ENCODE assay signal across 8 cellular contexts in the genomic region with DNA sequence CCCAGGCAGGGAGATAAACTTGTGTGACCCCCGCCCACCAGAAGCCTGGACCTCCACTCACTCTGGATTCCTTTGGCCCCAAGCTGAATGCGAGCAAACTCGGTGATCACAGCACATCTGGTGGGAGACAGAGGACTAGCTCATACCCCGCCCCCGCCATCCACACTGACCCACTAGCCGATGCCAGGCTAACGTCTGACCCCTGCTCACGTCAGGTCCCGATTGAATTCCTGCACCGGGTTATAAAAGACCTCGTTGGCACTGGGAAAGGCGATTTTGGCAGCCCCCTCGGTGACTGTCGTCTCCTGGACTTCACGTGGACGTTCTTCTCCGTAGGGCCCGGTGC.
DNase-seq lines count a peak whose midpoint lies in the region; ATAC-seq and TF ChIP-seq lines count a peak whose summit lies in the region.

No MANE protein-coding gene starts in this region.

- H3K9me3 ChIP-seq in SK-N-MC (ENCODE audit: low read depth, low read length), result no peaks in the 10 kb centered on the region

- peak overlapping the region; percentile 96 for H3K9ac ChIP-seq in SK-N-MC (ENCODE audit: insufficient read length)

- peaks cover 30% of the 10 kb centered on the region for H3K36me3 ChIP-seq in SK-N-MC (ENCODE audit: insufficient read depth, low read length)

- no peak for ATAC-seq in GM19035 (IDR thresholded peaks at IDR 0.05; ENCODE audit: unreplicated experiment)
- no peak for ATAC-seq in HG03565 (IDR thresholded peaks at IDR 0.05; ENCODE audit: unreplicated experiment)
- no peak for ATAC-seq in GM21360 (IDR thresholded peaks at IDR 0.05; ENCODE audit: unreplicated experiment)

- TF ChIP-seq CTCF in fibroblast of pulmonary artery (IDR thresholded peaks at IDR 0.05; ENCODE audit: low read length, missing control alignments) (no peak), retinal pigment epithelial cell (conservative IDR thresholded peaks at IDR 0.05; ENCODE audit: low read depth, low read length) (no peak)

- H3K27ac ChIP-seq in SK-N-MC, result peak overlapping the region; percentile 79; the same call in 1 of the 2 replicates

- no peak for DNase-seq in SK-N-MC (ENCODE audit: low read depth, low spot score)
- DNase-seq in fibroblast of pulmonary artery (ENCODE audit: low read depth), result no peak
- no peak for DNase-seq in retinal pigment epithelial cell (ENCODE audit: low read depth)
- DNase-seq in stimulated activated CD4-positive, alpha-beta T cell treated with anti-CD3 and anti-CD28 coated beads, Interleukin-2, amount 100 ng/mL, for 48 hours, result no peak

- H3K4me3 ChIP-seq in GM08714 (ENCODE audit: low read length), result peak overlapping the region; percentile 73
- H3K4me3 ChIP-seq in SK-N-MC, result peak overlapping the region; percentile 95
- peak overlapping the region; percentile 96 for H3K4me3 ChIP-seq in fibroblast of pulmonary artery (replicated peaks; ENCODE audit: low read depth, low read length)
- H3K4me3 ChIP-seq in retinal pigment epithelial cell (ENCODE audit: low read length), result peak overlapping the region; percentile 98
